Comparison of ENCODE assay signal across 21 cellular contexts in genomic region chr1:174314433-174314832, GRCh38.
"Had no signal": no experiment of that assay in that cellular context is flagged by ENCODE, and none has a peak within 500 bp of the region (broad histone marks: within the 10 kb centered on the region; RNA-seq: fewer than 3 reads in every experiment).

No MANE protein-coding gene starts in this region.

- ATAC-seq: activated T-cell treated with anti-CD3 and anti-CD28 coated beads, Interleukin-2, amount 50 U/mL, for 4 hours; gastrocnemius medialis; heart left ventricle; left cardiac atrium; right cardiac atrium had no signal

- DNase-seq: activated CD8-positive, alpha-beta memory T cell treated with anti-CD3 and anti-CD28 coated beads for 24 hours; activated CD8-positive, alpha-beta memory T cell treated with anti-CD3 and anti-CD28 coated beads, Interleukin-2, amount 50 U/mL, for 4 hours; activated naive CD4-positive, alpha-beta T cell treated with Interleukin-2 at 50 U/mL for 16 hours; activated naive CD8-positive, alpha-beta T cell treated with anti-CD3 and anti-CD28 coated beads for 36 hours; activated T-cell treated with anti-CD3 and anti-CD28 coated beads, Interleukin-2, amount 50 U/mL, for 4 hours; colonic mucosa; endodermal cell; esophagus squamous epithelium; gastrocnemius medialis; heart left ventricle; islet precursor cell; left cardiac atrium; ovary; right cardiac atrium; stimulated activated CD4-positive, alpha-beta T cell treated with anti-CD3 and anti-CD28 coated beads, Interleukin-12 subunit alpha, Interleukin-12 subunit beta, amount 100 ng/mL, for 4 hours; stimulated activated CD4-positive, alpha-beta T cell treated with anti-CD3 and anti-CD28 coated beads, Interleukin-4, amount 100 ng/mL, for 4 hours; stomach; uterus had no signal

- H3K4me1 Mint-ChIP-seq: activated naive CD8-positive, alpha-beta T cell treated with anti-CD3 and anti-CD28 coated beads for 36 hours; endodermal cell; nephron had no signal

- FAIRE-seq: astrocyte had no signal

- H3K27ac Mint-ChIP-seq: activated naive CD8-positive, alpha-beta T cell treated with anti-CD3 and anti-CD28 coated beads for 36 hours; endodermal cell; nephron had no signal

- H3K27me3 Mint-ChIP-seq: activated naive CD8-positive, alpha-beta T cell treated with anti-CD3 and anti-CD28 coated beads for 36 hours; central memory CD8-positive, alpha-beta T cell had no signal

- H3K4me3 Mint-ChIP-seq: activated naive CD8-positive, alpha-beta T cell treated with anti-CD3 and anti-CD28 coated beads for 36 hours; activated T-cell treated with anti-CD3 and anti-CD28 coated beads, Interleukin-2, amount 50 U/mL, for 4 hours; central memory CD8-positive, alpha-beta T cell; endodermal cell; nephron had no signal
